ENCODE assay signal across 8 cellular contexts in genomic region chr11:76782526-76783293, GRCh38. TPM values are rescaled to one million over a fixed set of nuclear protein-coding genes. Genes with fewer than 3 reads are reported as not detected.
DNase-seq lines count a peak whose midpoint lies in the region; ATAC-seq and TF ChIP-seq lines count a peak whose summit lies in the region.

No MANE protein-coding gene starts in this region.

- no peaks in the 10 kb centered on the region; the same call in 1 of the 2 replicates for H3K36me3 ChIP-seq in ES-I3 (ENCODE audit: insufficient read depth, low read length)
- peaks cover 46% of the 10 kb centered on the region for H3K36me3 ChIP-seq in PC-9 (ENCODE audit: low read depth)

- TF ChIP-seq CTCF in PC-9 (conservative IDR thresholded peaks at IDR 0.05), result no peak
- no peak for TF ChIP-seq CTCF in astrocyte of the cerebellum (IDR thresholded peaks at IDR 0.05; ENCODE audit: low read depth, low read length, missing control alignments)

- ATAC-seq in right cardiac atrium (peak; percentile 76 to 82), HG03280 (IDR thresholded peaks at IDR 0.05; ENCODE audit: unreplicated experiment) (no peak)

- H3K9me3 ChIP-seq in ES-I3 (ENCODE audit: control insufficient read depth, insufficient read depth, low read length) (peaks cover 5% of the 10 kb centered on the region; the same call in 1 of the 2 replicates), PC-9 (ENCODE audit: insufficient read depth, low read depth) (peaks cover 6% of the 10 kb centered on the region; the same call in 1 of the 2 replicates), right cardiac atrium (ENCODE audit: control insufficient read depth, low read length) (no peaks in the 10 kb centered on the region)

- H3F3A ChIP-seq in PC-9 (ENCODE audit: insufficient read depth, low read depth), result peaks cover 44% of the 10 kb centered on the region

- intact Hi-C loops in PC-9 (cut with micrococcal nuclease; ENCODE audit: unreplicated experiment), result loop anchor here (1.0 to 10.0 kb wide), 2 partner anchors 11 to 338 kb away; partner anchors contain the start of gene EMSY
- intact Hi-C loops in right cardiac atrium (cut with DNase I), result no loop called here
- intact Hi-C loops in posterior vena cava (cut with DNase I), result no loop called here

- peak overlapping the region; percentile 94 for H3K4me3 ChIP-seq in PC-9
- H3K4me3 ChIP-seq in astrocyte of the cerebellum (ENCODE audit: low read depth, low read length), result peak overlapping the region; percentile 72
- H3K4me3 ChIP-seq in right cardiac atrium (ENCODE audit: low read length), result peak overlapping the region; percentile 74

- POLR2A ChIA-PET in PC-9 (lab: Charles Lee; ENCODE audit: unreplicated experiment), result interaction anchor here (0.6 to 1.3 kb wide), 4 partner anchors 12 to 371 kb away, joined by 3 to 24 read pairs (median 4); no protein-coding TSS in a partner anchor

- H3K27me3 ChIP-seq in PC-9 (ENCODE audit: insufficient read depth, low read depth) (no peaks in the 10 kb centered on the region), right cardiac atrium (ENCODE audit: control insufficient read depth, insufficient read depth) (no peaks in the 10 kb centered on the region)

- H3K9ac ChIP-seq in ES-I3 (ENCODE audit: low read depth, low read length), result peak overlapping the region; percentile 92

- in situ Hi-C loops in astrocyte of the cerebellum (cut with HindIII; ENCODE audit: low sequenced_read_pairs), result no loop called here

- H3K79me2 ChIP-seq in PC-9 (ENCODE audit: low read depth), result peaks cover 78% of the 10 kb centered on the region

- H3K4me2 ChIP-seq in PC-9, result peak overlapping the region; percentile 95

- H3K27ac ChIP-seq in PC-9, result peak overlapping the region; percentile 85
- peak overlapping the region; percentile 70 for H3K27ac ChIP-seq in right cardiac atrium (ENCODE audit: low read length)

- DNase-seq in KG1 (lab: John Stamatoyannopoulos, UW), result peak; percentile 77
- DNase-seq in PC-9, result peak; percentile 77 to 94
- DNase-seq in astrocyte of the cerebellum (ENCODE audit: low read depth), result peak; percentile 82
- DNase-seq in right cardiac atrium, result peak; percentile 91 to 96 (median 96)
- peak; percentile 97 for DNase-seq in posterior vena cava (ENCODE audit: low spot score)
- no peak for DNase-seq in activated effector memory CD4-positive, alpha-beta T cell treated with anti-CD3 and anti-CD28 coated beads, Interleukin-2, amount 50 U/mL, for 16 hours

- H4K20me1 ChIP-seq in PC-9 (ENCODE audit: insufficient read depth), result peaks cover 29% of the 10 kb centered on the region

- WGBS in right cardiac atrium, result 2% methylated on average over 38 of the region's 38 CpGs

- TSS peak; percentile 53 for BruUV-seq in PC-9 (replicated peaks; lab: Mats Ljungman, UMichigan)

- CTCF ChIA-PET in PC-9 (lab: Charles Lee), result interaction anchor here (1.1 kb wide), 1 partner anchor 137 kb away, joined by 6 read pairs; no protein-coding TSS in a partner anchor

- H2AFZ ChIP-seq in PC-9, result peak overlapping the region; percentile 62

- H3K4me1 ChIP-seq in ES-I3 (ENCODE audit: insufficient read depth, low read length) (peaks cover 30% of the 10 kb centered on the region), PC-9 (replicated peaks; ENCODE audit: insufficient read depth) (peaks cover 40% of the 10 kb centered on the region), right cardiac atrium (ENCODE audit: control insufficient read depth, insufficient read depth, low read length) (peaks cover 3% of the 10 kb centered on the region)

- no peaks in the 10 kb centered on the region for H3K9me2 ChIP-seq in PC-9 (ENCODE audit: insufficient read depth)

RNA-seq across cellular contexts. Expression of gene TSKU, which starts 0.4 kb away (rescaled TPM):
- total RNA-seq in PC-9 (2021) (89.3 and 99.4 TPM in 2 replicates), right cardiac atrium (10 to 100 TPM; 10.6 to 26.8 (median 15.3) TPM), posterior vena cava (10 to 100 TPM; 64.0 to 77.6 TPM)
- 14.1 TPM for polyA plus RNA-seq in right cardiac atrium
